21 cellular contexts compared by ENCODE assay signal in genomic region chr12:121600702-121601336, GRCh38.
"Had no signal": no experiment of that assay in that cellular context is flagged by ENCODE, and none has a peak within 500 bp of the region (broad histone marks: within the 10 kb centered on the region; RNA-seq: fewer than 3 reads in every experiment).

No MANE protein-coding gene starts in this region.

- H3K27ac Mint-ChIP-seq: activated CD4-positive, alpha-beta T cell treated with anti-CD3 and anti-CD28 coated beads, Interleukin-2, amount 10 ng/mL, durations not matched to agents 7 days and 5 days; natural killer cell treated with Interleukin-12 subunit alpha and Interleukin-12 subunit beta and Interleukin-15 and Interleukin-18, amount 100 ng/mL, for 72 hours; stimulated activated naive CD8-positive, alpha-beta T cell treated with anti-CD3 and anti-CD28 coated beads, Interleukin-15, Interleukin-2, amounts not matched to agents 100 ng/mL and 50 ng/mL, for 24 hours; type B pancreatic cell had no signal

- DNase-seq: activated CD4-positive, alpha-beta T cell treated with anti-CD3 and anti-CD28 coated beads, Interleukin-2, amount 10 ng/mL, durations not matched to agents 7 days and 5 days; activated CD8-positive, alpha-beta memory T cell treated with anti-CD3 and anti-CD28 coated beads, Interleukin-2, amount 50 U/mL, for 4 hours; activated effector memory CD4-positive, alpha-beta T cell treated with anti-CD3 and anti-CD28 coated beads, Interleukin-2, amount 50 U/mL, for 16 hours; activated naive CD4-positive, alpha-beta T cell treated with anti-CD3 and anti-CD28 coated beads, Interleukin-2, amount 50 U/mL, for 16 hours; activated T-cell treated with anti-CD3 and anti-CD28 coated beads, Interleukin-2, amount 50 U/mL, for 48 hours; cerebellar nuclear complex; effector CD4-positive, alpha-beta T cell; gastrocnemius medialis; head of caudate nucleus; mesendoderm; posterior cingulate gyrus; retina; stimulated activated CD4-positive, alpha-beta T cell treated with anti-CD3 and anti-CD28 coated beads, Interleukin-2, amount 100 ng/mL, for 48 hours; SW 1271 had no signal

- H3K27me3 ChIP-seq: ascending aorta, gastrocnemius medialis, suprapubic skin had no signal

- H3K4me3 Mint-ChIP-seq: activated CD4-positive, alpha-beta T cell treated with anti-CD3 and anti-CD28 coated beads, Interleukin-2, amount 10 ng/mL, durations not matched to agents 7 days and 5 days; natural killer cell treated with Interleukin-12 subunit alpha and Interleukin-12 subunit beta and Interleukin-15 and Interleukin-18, amount 100 ng/mL, for 72 hours; stimulated activated naive CD8-positive, alpha-beta T cell treated with anti-CD3 and anti-CD28 coated beads, Interleukin-15, Interleukin-2, amounts not matched to agents 100 ng/mL and 50 ng/mL, for 24 hours; type B pancreatic cell had no signal

- H3K36me3 ChIP-seq: ascending aorta, gastrocnemius medialis, suprapubic skin had no signal

- H3K4me3 ChIP-seq: ascending aorta, gastrocnemius medialis, suprapubic skin had no signal

- H3K27ac ChIP-seq: ascending aorta, gastrocnemius medialis, suprapubic skin had no signal

- FAIRE-seq: bronchial epithelial cell had no signal

- H3K27me3 Mint-ChIP-seq: activated CD4-positive, alpha-beta T cell treated with anti-CD3 and anti-CD28 coated beads, Interleukin-2, amount 10 ng/mL, durations not matched to agents 7 days and 5 days; natural killer cell treated with Interleukin-12 subunit alpha and Interleukin-12 subunit beta and Interleukin-15 and Interleukin-18, amount 100 ng/mL, for 72 hours; stimulated activated naive CD8-positive, alpha-beta T cell treated with anti-CD3 and anti-CD28 coated beads, Interleukin-15, Interleukin-2, amounts not matched to agents 100 ng/mL and 50 ng/mL, for 24 hours; type B pancreatic cell had no signal

- H3K9me3 ChIP-seq: ascending aorta, gastrocnemius medialis, suprapubic skin had no signal

- ATAC-seq: esophagus mucosa; gastrocnemius medialis; natural killer cell treated with Interleukin-12 subunit alpha and Interleukin-12 subunit beta and Interleukin-15 and Interleukin-18, amount 100 ng/mL, for 72 hours had no signal

- H3K9me3 Mint-ChIP-seq: activated CD4-positive, alpha-beta T cell treated with anti-CD3 and anti-CD28 coated beads, Interleukin-2, amount 10 ng/mL, durations not matched to agents 7 days and 5 days; natural killer cell treated with Interleukin-12 subunit alpha and Interleukin-12 subunit beta and Interleukin-15 and Interleukin-18, amount 100 ng/mL, for 72 hours; stimulated activated naive CD8-positive, alpha-beta T cell treated with anti-CD3 and anti-CD28 coated beads, Interleukin-15, Interleukin-2, amounts not matched to agents 100 ng/mL and 50 ng/mL, for 24 hours; type B pancreatic cell had no signal

- H3K36me3 Mint-ChIP-seq: natural killer cell treated with Interleukin-12 subunit alpha and Interleukin-12 subunit beta and Interleukin-15 and Interleukin-18, amount 100 ng/mL, for 72 hours had no signal

- H3K4me1 ChIP-seq: ascending aorta, suprapubic skin had no signal
